Comparison of ENCODE assay signal across 16 cellular contexts in genomic region chr11:19789840-19790710, GRCh38.
A peak's percentile ranks its signal among the peaks of the same experiment; 100 is the strongest.
DNase-seq lines count a peak whose midpoint lies in the region; ATAC-seq, FAIRE-seq and TF ChIP-seq lines count a peak whose summit lies in the region.
"Had no signal": no experiment of that assay in that cellular context is flagged by ENCODE, and none has a peak within 500 bp of the region (broad histone marks: within the 10 kb centered on the region; RNA-seq: fewer than 3 reads in every experiment).

No MANE protein-coding gene starts in this region.

- H3K4me3 ChIP-seq in GM23248 (0 out of 2 replicates have a peak overlapping the region, but pooled peaks have one; percentile 15), GM12878 (no peak overlapping the region), right lobe of liver (no peak overlapping the region), stomach (no peak overlapping the region)

- TF ChIP-seq CTCF in GM12878 (IDR thresholded peaks at IDR 0.05 in 2 of 3, conservative IDR thresholded peaks at IDR 0.05 in 1 of 3; ENCODE audit: control insufficient read depth in 2 of 3, extremely low read depth in 1 of 3, insufficient read depth in 1 of 3, low read depth in 3 of 3, low read length in 3 of 3), result no peak
- TF ChIP-seq CTCF in right lobe of liver (IDR thresholded peaks at IDR 0.05), result no peak
- TF ChIP-seq CTCF in stomach (IDR thresholded peaks at IDR 0.05), result no peak

- H3K27ac ChIP-seq in GM23248, result 0 out of 2 replicates have a peak overlapping the region, but pooled peaks have one; percentile 4
- no peak overlapping the region for H3K27ac ChIP-seq in GM12878 (ENCODE audit: control insufficient read depth, insufficient read depth)
- peak overlapping the region in 2 of 3 donors; percentile 37 to 58 for H3K27ac ChIP-seq in right lobe of liver
- peak overlapping the region in 4 of 5 donors; percentile 10 to 35 (median 19) for H3K27ac ChIP-seq in stomach
- H3K27ac ChIP-seq: WERI-Rb-1 had no signal

- intact Hi-C loops in GM12878 (cut with micrococcal nuclease; ENCODE audit: unreplicated experiment) (no loop called here), right lobe of liver (cut with DNase I) (no loop called here), stomach (cut with DNase I; ENCODE audit: low total_unique reads) (no loop called here)

- BruUV-seq in GM12878 (replicated peaks; lab: Mats Ljungman, UMichigan), result no TSS peak

- no peaks in the 10 kb centered on the region for H3K9me3 ChIP-seq in GM23248 (ENCODE audit: low read depth)
- H3K9me3 ChIP-seq in GM12878 (replicated peaks; ENCODE audit: control insufficient read depth, insufficient read depth, low read length), result no peaks in the 10 kb centered on the region
- H3K9me3 ChIP-seq in right lobe of liver, result no peaks in the 10 kb centered on the region
- no peaks in the 10 kb centered on the region for H3K9me3 ChIP-seq in stomach

- H4K20me1 ChIP-seq in GM23248 (ENCODE audit: insufficient read depth), result peaks cover 4% of the 10 kb centered on the region; the same call in 1 of the 2 replicates
- no peaks in the 10 kb centered on the region for H4K20me1 ChIP-seq in GM12878 (ENCODE audit: control insufficient read depth, insufficient read depth)

- H3K9ac ChIP-seq in GM23248 (peak overlapping the region; percentile 41), GM12878 (ENCODE audit: control insufficient read depth, insufficient read depth, low read length) (no peak overlapping the region)

- SMC1A ChIA-PET in GM12878 (lab: Charles Lee; ENCODE audit: uncharacterized antibody, unreplicated experiment), result interaction anchor here (1.0 to 2.4 kb wide), 4 partner anchors 9 to 12 kb away, joined by 3 to 15 read pairs (median 4); no protein-coding TSS in a partner anchor

- CTCF ChIA-PET in GM12878 (lab: Yijun Ruan, JAX), result no interaction called here

- FAIRE-seq in GM12878 (lab: Jason Lieb, UNC) (no peak), GM12891 (lab: Jason Lieb, UNC) (no peak)

- RAD21 ChIA-PET in GM12878 (lab: Charles Lee; ENCODE audit: unreplicated experiment), result interaction anchor here (3.5 kb wide), 1 partner anchor 11 kb away, joined by 37 read pairs; no protein-coding TSS in a partner anchor

- H3K36me3 ChIP-seq in GM23248 (ENCODE audit: low read depth) (no peaks in the 10 kb centered on the region; the same call in 1 of the 2 replicates), GM12878 (ENCODE audit: control insufficient read depth in 2 of 2, insufficient read depth in 2 of 2, low read length in 1 of 2) (no peaks in the 10 kb centered on the region), right lobe of liver (no peaks in the 10 kb centered on the region), stomach (no peaks in the 10 kb centered on the region)
- H3K36me3 ChIP-seq: WERI-Rb-1 had no signal

- H3F3A ChIP-seq in GM23248 (ENCODE audit: insufficient read depth), result peaks cover 19% of the 10 kb centered on the region; the same call in 1 of the 2 replicates

- H3K4me2 ChIP-seq in GM23248 (ENCODE audit: unreplicated experiment) (peak overlapping the region; percentile 61), GM12878 (ENCODE audit: control insufficient read depth, insufficient read depth) (no peak overlapping the region)

- peaks cover 16% of the 10 kb centered on the region for H3K4me1 ChIP-seq in GM23248 (ENCODE audit: insufficient read depth)
- H3K4me1 ChIP-seq in GM12878 (ENCODE audit: control insufficient read depth, insufficient read depth, low read length), result no peaks in the 10 kb centered on the region
- peaks cover 0 to 30% (median 15%) of the 10 kb centered on the region in 4 donors for H3K4me1 ChIP-seq in right lobe of liver
- peaks cover 18 to 65% (median 40%) of the 10 kb centered on the region in 4 donors for H3K4me1 ChIP-seq in stomach

- DNase-seq in GM23248 (peak; percentile 66), GM12878 (ENCODE audit: low read depth, low spot score) (no peak), right lobe of liver (no peak), stomach (no peak), AML-193 (lab: John Stamatoyannopoulos, UW) (no peak), retina (no peak), GM12891 (ENCODE audit: insufficient read length, low spot score) (no peak)
- DNase-seq: activated gamma-delta T cell treated with Interleukin-2 at 50 U/mL for 16 hours; effector CD8-positive, alpha-beta T cell; immature natural killer cell; KG1; NCI-H1436; NCI-H510A; stimulated activated CD4-positive, alpha-beta T cell treated with anti-CD3 and anti-CD28 coated beads, Interleukin-2, amount 100 ng/mL, for 24 hours; WERI-Rb-1 had no signal

- TF ChIP-seq POLR2A in GM12878 (IDR thresholded peaks at IDR 0.05; ENCODE audit: low read depth, low read length) (no peak), right lobe of liver (IDR thresholded peaks at IDR 0.05) (no peak), stomach (IDR thresholded peaks at IDR 0.05) (no peak), GM12891 (IDR thresholded peaks at IDR 0.05; ENCODE audit: low read depth, low read length) (no peak)

- no peak for TF ChIP-seq RAD21 in GM12878 (IDR thresholded peaks at IDR 0.05; ENCODE audit: insufficient read depth, low read depth, low read length)

- TF ChIP-seq EP300 in GM12878 (IDR thresholded peaks at IDR 0.05; ENCODE audit: borderline replicate concordance in 1 of 2, control insufficient read depth in 1 of 2, low read depth in 2 of 2, low read length in 2 of 2) (no peak), stomach (IDR thresholded peaks at IDR 0.05) (no peak)

- ATAC-seq in GM12878 (peak; percentile 5), right lobe of liver (peak; percentile 14 to 51 (median 42)), GM18861 (IDR thresholded peaks at IDR 0.05; ENCODE audit: unreplicated experiment) (no peak)

- H3K9me2 ChIP-seq in GM23248 (ENCODE audit: insufficient read depth), result no peaks in the 10 kb centered on the region

- POLR2A ChIA-PET in GM12878 (lab: Charles Lee), result interaction anchor here (1.1 to 2.5 kb wide), 2 partner anchors 9 to 12 kb away, joined by 6 to 15 read pairs; no protein-coding TSS in a partner anchor

- H3K79me2 ChIP-seq in GM23248 (ENCODE audit: insufficient read depth) (peaks cover 98% of the 10 kb centered on the region), GM12878 (ENCODE audit: control insufficient read depth, insufficient read depth, low read length) (no peaks in the 10 kb centered on the region)

- in situ Hi-C loops in GM23248 (cut with MboI) (no loop called here), GM12878 (cut with MboI) (no loop called here)

- H2AFZ ChIP-seq in GM23248 (peak overlapping the region; percentile 57), GM12878 (ENCODE audit: control insufficient read depth, low read depth, low read length) (no peak overlapping the region)

- no peaks in the 10 kb centered on the region for H3K27me3 ChIP-seq in GM23248 (replicated peaks; ENCODE audit: insufficient read depth)
- no peaks in the 10 kb centered on the region for H3K27me3 ChIP-seq in GM12878 (replicated peaks in 1 of 2; ENCODE audit: control insufficient read depth in 2 of 2, insufficient read depth in 2 of 2, low read length in 1 of 2)
- H3K27me3 ChIP-seq in right lobe of liver, result no peaks in the 10 kb centered on the region
- no peaks in the 10 kb centered on the region for H3K27me3 ChIP-seq in stomach

- WGBS in GM23248 (ENCODE audit: low coverage in 1 of 2, low lambda C conversion rate in 2 of 2, missing lambda C conversion rate in 2 of 2), 2 experiments, result 11 to 14% methylated on average over 10 of the region's 10 CpGs
- 30% methylated on average over 10 of the region's 10 CpGs for WGBS in GM12878 (ENCODE audit: insufficient coverage, insufficient replicate concordance, low lambda C conversion rate, missing lambda C conversion rate)
- 24% methylated on average over 10 of the region's 10 CpGs for WGBS in right lobe of liver (ENCODE audit: insufficient coverage, low coverage, low lambda C conversion rate, missing lambda C conversion rate)
- 11 to 46% (median 28%) methylated on average over 10 of the region's 10 CpGs for WGBS in stomach, 5 donors

TF ChIP-seq in GM12878, 131 proteins besides CTCF, POLR2A, EP300 and RAD21 (continues in another document):
- TF ChIP-seq SP1 (IDR thresholded peaks at IDR 0.05; ENCODE audit: low read depth, low read length), result no peak

TF ChIP-seq in GM12891, 5 proteins besides CTCF, POLR2A, EP300 and RAD21:
- TF ChIP-seq PAX5 (IDR thresholded peaks at IDR 0.05; ENCODE audit: insufficient read depth, low read length, severe bottlenecking) (no peak), POLR2AphosphoS5 (IDR thresholded peaks at IDR 0.05; ENCODE audit: low read depth, low read length) (no peak), POU2F2 (IDR thresholded peaks at IDR 0.05; ENCODE audit: low read depth, low read length) (no peak), TAF1 (IDR thresholded peaks at IDR 0.05; ENCODE audit: low read depth, low read length) (no peak), SPI1 (IDR thresholded peaks at IDR 0.05; ENCODE audit: low read depth, low read length) (no peak)
